ENCODE assay signal across 1 cellular context in the genomic region with DNA sequence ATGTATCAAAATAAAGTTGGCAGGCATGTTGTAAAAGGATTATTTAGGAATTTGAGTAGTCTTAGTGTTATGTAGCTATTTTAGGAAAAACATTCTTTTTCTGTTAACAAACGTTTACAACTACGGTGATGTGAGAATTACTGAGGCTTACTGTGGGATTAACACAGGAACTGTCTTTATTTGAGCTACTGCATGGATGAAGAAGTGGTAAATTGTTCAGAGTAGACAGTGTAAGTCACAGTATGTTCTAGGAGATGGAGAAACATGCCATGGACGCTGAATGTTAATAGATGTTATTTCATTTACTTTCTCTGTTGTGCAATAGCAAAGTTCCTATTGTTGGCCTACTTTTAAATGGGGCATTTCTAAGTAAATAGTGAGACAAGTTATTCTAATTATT.
TF ChIP-seq lines count a peak whose summit lies in the region.

No MANE protein-coding gene starts in this region.

TF ChIP-seq in GM12878, 131 proteins besides CTCF, POLR2A, EP300 and RAD21 (continued from another document):
- TF ChIP-seq, protein P1, sequence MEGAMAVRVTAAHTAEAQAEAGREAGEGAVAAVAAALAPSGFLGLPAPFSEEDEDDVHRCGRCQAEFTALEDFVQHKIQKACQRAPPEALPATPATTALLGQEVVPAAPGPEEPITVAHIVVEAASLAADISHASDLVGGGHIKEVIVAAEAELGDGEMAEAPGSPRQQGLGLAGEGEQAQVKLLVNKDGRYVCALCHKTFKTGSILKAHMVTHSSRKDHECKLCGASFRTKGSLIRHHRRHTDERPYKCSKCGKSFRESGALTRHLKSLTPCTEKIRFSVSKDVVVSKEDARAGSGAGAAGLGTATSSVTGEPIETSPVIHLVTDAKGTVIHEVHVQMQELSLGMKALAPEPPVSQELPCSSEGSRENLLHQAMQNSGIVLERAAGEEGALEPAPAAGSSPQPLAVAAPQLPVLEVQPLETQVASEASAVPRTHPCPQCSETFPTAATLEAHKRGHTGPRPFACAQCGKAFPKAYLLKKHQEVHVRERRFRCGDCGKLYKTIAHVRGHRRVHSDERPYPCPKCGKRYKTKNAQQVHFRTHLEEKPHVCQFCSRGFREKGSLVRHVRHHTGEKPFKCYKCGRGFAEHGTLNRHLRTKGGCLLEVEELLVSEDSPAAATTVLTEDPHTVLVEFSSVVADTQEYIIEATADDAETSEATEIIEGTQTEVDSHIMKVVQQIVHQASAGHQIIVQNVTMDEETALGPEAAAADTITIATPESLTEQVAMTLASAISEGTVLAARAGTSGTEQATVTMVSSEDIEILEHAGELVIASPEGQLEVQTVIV (IDR thresholded peaks at IDR 0.05; ENCODE audit: borderline replicate concordance, partially characterized antibody) = no peak
- TF ChIP-seq MYB (IDR thresholded peaks at IDR 0.05; ENCODE audit: borderline replicate concordance, low read depth, low read length) = no peak
- no peak for TF ChIP-seq JUND (IDR thresholded peaks at IDR 0.05; ENCODE audit: low read depth, low read length)
- no peak for TF ChIP-seq POLR2AphosphoS5 (IDR thresholded peaks at IDR 0.05; ENCODE audit: low read length)
- TF ChIP-seq, protein P2, sequence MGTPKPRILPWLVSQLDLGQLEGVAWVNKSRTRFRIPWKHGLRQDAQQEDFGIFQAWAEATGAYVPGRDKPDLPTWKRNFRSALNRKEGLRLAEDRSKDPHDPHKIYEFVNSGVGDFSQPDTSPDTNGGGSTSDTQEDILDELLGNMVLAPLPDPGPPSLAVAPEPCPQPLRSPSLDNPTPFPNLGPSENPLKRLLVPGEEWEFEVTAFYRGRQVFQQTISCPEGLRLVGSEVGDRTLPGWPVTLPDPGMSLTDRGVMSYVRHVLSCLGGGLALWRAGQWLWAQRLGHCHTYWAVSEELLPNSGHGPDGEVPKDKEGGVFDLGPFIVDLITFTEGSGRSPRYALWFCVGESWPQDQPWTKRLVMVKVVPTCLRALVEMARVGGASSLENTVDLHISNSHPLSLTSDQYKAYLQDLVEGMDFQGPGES (IDR thresholded peaks at IDR 0.05) = no peak
- TF ChIP-seq NBN (IDR thresholded peaks at IDR 0.05) = no peak
- TF ChIP-seq, protein P3, sequence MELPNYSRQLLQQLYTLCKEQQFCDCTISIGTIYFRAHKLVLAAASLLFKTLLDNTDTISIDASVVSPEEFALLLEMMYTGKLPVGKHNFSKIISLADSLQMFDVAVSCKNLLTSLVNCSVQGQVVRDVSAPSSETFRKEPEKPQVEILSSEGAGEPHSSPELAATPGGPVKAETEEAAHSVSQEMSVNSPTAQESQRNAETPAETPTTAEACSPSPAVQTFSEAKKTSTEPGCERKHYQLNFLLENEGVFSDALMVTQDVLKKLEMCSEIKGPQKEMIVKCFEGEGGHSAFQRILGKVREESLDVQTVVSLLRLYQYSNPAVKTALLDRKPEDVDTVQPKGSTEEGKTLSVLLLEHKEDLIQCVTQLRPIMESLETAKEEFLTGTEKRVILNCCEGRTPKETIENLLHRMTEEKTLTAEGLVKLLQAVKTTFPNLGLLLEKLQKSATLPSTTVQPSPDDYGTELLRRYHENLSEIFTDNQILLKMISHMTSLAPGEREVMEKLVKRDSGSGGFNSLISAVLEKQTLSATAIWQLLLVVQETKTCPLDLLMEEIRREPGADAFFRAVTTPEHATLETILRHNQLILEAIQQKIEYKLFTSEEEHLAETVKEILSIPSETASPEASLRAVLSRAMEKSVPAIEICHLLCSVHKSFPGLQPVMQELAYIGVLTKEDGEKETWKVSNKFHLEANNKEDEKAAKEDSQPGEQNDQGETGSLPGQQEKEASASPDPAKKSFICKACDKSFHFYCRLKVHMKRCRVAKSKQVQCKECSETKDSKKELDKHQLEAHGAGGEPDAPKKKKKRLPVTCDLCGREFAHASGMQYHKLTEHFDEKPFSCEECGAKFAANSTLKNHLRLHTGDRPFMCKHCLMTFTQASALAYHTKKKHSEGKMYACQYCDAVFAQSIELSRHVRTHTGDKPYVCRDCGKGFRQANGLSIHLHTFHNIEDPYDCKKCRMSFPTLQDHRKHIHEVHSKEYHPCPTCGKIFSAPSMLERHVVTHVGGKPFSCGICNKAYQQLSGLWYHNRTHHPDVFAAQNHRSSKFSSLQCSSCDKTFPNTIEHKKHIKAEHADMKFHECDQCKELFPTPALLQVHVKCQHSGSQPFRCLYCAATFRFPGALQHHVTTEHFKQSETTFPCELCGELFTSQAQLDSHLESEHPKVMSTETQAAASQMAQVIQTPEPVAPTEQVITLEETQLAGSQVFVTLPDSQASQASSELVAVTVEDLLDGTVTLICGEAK (IDR thresholded peaks at IDR 0.05; ENCODE audit: borderline replicate concordance) = no peak
- no peak for TF ChIP-seq MAX (IDR thresholded peaks at IDR 0.05; ENCODE audit: low read depth, low read length)
- TF ChIP-seq SMARCA5 (IDR thresholded peaks at IDR 0.05) = no peak
- no peak for TF ChIP-seq MEF2B (IDR thresholded peaks at IDR 0.05; ENCODE audit: partially characterized antibody, poor library complexity, severe bottlenecking)
- no peak for TF ChIP-seq EGR1 (IDR thresholded peaks at IDR 0.05; ENCODE audit: borderline replicate concordance in 1 of 2, low read depth in 2 of 2, low read length in 2 of 2)
